27 cellular contexts compared by ENCODE assay signal in the genomic region with DNA sequence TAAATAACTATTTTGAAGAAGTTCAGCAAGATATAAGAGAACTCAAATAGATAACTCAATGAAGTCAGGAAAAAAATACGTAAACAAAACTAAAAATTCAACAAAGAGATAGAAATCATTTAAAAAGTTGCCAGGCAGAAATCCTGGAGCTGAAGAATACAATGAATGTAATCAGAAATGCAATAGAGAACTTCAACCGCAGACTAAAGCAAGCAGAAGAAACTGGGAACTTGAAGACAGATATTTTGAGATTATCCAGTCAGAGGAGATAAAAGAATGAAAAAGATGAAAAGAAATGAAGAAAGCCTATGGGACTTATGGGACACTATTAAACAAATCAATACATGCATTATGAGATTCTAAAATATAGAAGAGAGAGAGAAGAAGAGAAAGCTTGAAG.
"Had no signal": no experiment of that assay in that cellular context is flagged by ENCODE, and none has a peak within 500 bp of the region (broad histone marks: within the 10 kb centered on the region; RNA-seq: fewer than 3 reads in every experiment).

No MANE protein-coding gene starts in this region.

- H3K27ac ChIP-seq: stomach, suprapubic skin, testis, thoracic aorta, thyroid gland, tibial artery, tibial nerve, transverse colon, upper lobe of left lung, upper lobe of right lung, uterus, vagina had no signal

- H3K36me3 ChIP-seq: stomach, suprapubic skin, thoracic aorta, thyroid gland, tibial artery, tibial nerve, transverse colon, upper lobe of left lung, upper lobe of right lung, uterus, vagina had no signal

- H3K4me1 ChIP-seq: testis, thyroid gland, transverse colon, uterus had no signal

- H3K9me3 ChIP-seq: suprapubic skin, testis, thyroid gland, upper lobe of right lung, uterus, vagina had no signal

- FAIRE-seq: urothelium cell line had no signal

- H3K27me3 ChIP-seq: stomach, suprapubic skin, testis, thyroid gland, tibial artery, tibial nerve, transverse colon, upper lobe of left lung, upper lobe of right lung, uterus, vagina had no signal

- ATAC-seq: stimulated activated effector memory CD8-positive, alpha-beta T cell treated with anti-CD3 and anti-CD28 coated beads, Interleukin-12 subunit alpha, Interleukin-12 subunit beta, amount 100 ng/mL, for 72 hours; stimulated activated memory B cell treated with anti-CD40 and anti-IgM and Interleukin-4, amounts not matched to agents 10 μg/mL and 1 μg/mL and 100 μg/mL, for 72 hours; stimulated activated naive B cell treated with anti-CD40 and anti-IgM and Interleukin-4, amounts not matched to agents 10 μg/mL and 1 μg/mL and 100 μg/mL, for 72 hours; stimulated activated naive CD8-positive, alpha-beta T cell treated with anti-CD3 and anti-CD28 coated beads, Interleukin-15, amount 100 ng/mL, for 72 hours; stimulated activated naive CD8-positive, alpha-beta T cell treated with anti-CD3 and anti-CD28 coated beads, Interleukin-15, Interleukin-2, amounts not matched to agents 100 U/mL and 50 U/mL, for 24 hours; upper lobe of right lung had no signal

- DNase-seq: stimulated activated CD4-positive, alpha-beta T cell treated with anti-CD3 and anti-CD28 coated beads, Interleukin-2, amount 100 ng/mL, for 48 hours; stimulated activated CD4-positive, alpha-beta T cell treated with anti-CD3 and anti-CD28 coated beads, Interleukin-4, amount 100 ng/mL, for 1 hour; stimulated activated CD4-positive, alpha-beta T cell treated with anti-CD3 and anti-CD28 coated beads, Interleukin-4, amount 100 ng/mL, for 24 hours; stimulated activated CD4-positive, alpha-beta T cell treated with anti-CD3 and anti-CD28 coated beads, Interleukin-4, amount 100 ng/mL, for 4 hours; stimulated activated CD8-positive, alpha-beta memory T cell treated with anti-CD3 and anti-CD28 coated beads, Interleukin-4, amount 100 ng/mL, for 48 hours; stimulated activated naive B cell treated with anti-CD40 and anti-IgM and Interleukin-4, amounts not matched to agents 10 μg/mL and 1 μg/mL and 100 μg/mL, for 72 hours; stimulated activated naive CD4-positive, alpha-beta T cell; stimulated activated naive CD4-positive, alpha-beta T cell treated with Interleukin-2 at 50 U/mL for 16 hours; stimulated activated naive CD8-positive, alpha-beta T cell treated with anti-CD3 and anti-CD28 coated beads, Interleukin-15, amount 100 ng/mL, for 72 hours; stimulated activated naive CD8-positive, alpha-beta T cell treated with anti-CD3 and anti-CD28 coated beads, Interleukin-15, Interleukin-2, amounts not matched to agents 100 U/mL and 50 U/mL, for 24 hours; stomach; substantia nigra; testis; thyroid gland; tibial artery; transverse colon; trophoblast cell; upper lobe of left lung; upper lobe of right lung; uterus had no signal

- H3K4me3 ChIP-seq: stomach, suprapubic skin, testis, thoracic aorta, thyroid gland, tibial artery, tibial nerve, transverse colon, upper lobe of left lung, upper lobe of right lung, uterus, vagina had no signal
